ENCODE assay signal across 21 cellular contexts in the genomic region with DNA sequence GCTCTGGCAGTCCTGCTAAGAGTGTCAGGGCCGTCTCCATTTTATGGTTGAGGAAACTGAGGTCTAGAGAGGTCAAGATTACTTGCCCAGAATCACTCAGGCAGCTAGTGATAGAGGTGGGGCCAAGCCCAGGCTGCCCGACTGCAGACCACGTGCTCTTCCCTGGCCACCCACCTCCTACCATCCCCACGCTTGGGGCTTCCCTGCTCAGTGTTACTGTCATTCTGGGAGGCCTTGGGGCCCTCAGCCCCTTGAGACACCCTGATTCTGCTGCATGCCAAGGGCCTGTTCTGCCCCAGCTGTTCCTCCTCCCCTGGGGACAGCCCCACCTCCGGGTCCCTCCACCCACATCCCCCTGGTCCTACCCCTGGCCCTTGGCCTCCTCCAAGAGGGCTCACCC. TPM values are rescaled to one million over a fixed set of nuclear protein-coding genes. Genes with fewer than 3 reads are reported as not detected.
DNase-seq lines count a peak whose midpoint lies in the region; ATAC-seq and TF ChIP-seq lines count a peak whose summit lies in the region.
"Had no signal": no experiment of that assay in that cellular context is flagged by ENCODE, and none has a peak within 500 bp of the region (broad histone marks: within the 10 kb centered on the region; RNA-seq: fewer than 3 reads in every experiment).

No MANE protein-coding gene starts in this region.

- peaks cover 5% of the 10 kb centered on the region for H3K4me1 Mint-ChIP-seq in activated CD4-positive, alpha-beta memory T cell treated with anti-CD3 and anti-CD28 coated beads for 36 hours (ENCODE audit: low read depth)
- peaks cover 6% of the 10 kb centered on the region for H3K4me1 Mint-ChIP-seq in activated CD4-positive, alpha-beta memory T cell treated with anti-CD3 and anti-CD28 coated beads, Interleukin-2, amount 10 ng/mL, durations not matched to agents 7 days and 5 days
- H3K4me1 Mint-ChIP-seq in stimulated activated memory B cell treated with anti-CD40 and anti-IgM and Interleukin-4, amounts not matched to agents 10 μg/mL and 1 μg/mL and 100 μg/mL, for 72 hours, result peaks cover 33% of the 10 kb centered on the region

- ATAC-seq in HG03095 (IDR thresholded peaks at IDR 0.05; ENCODE audit: unreplicated experiment), result peak; percentile 53
- peak; percentile 88 for ATAC-seq in stimulated activated memory B cell treated with anti-CD40 and anti-IgM and Interleukin-4, amounts not matched to agents 10 μg/mL and 1 μg/mL and 100 μg/mL, for 72 hours
- ATAC-seq: naive thymus-derived CD8-positive, alpha-beta T cell had no signal

- POLR2A ChIA-PET in activated CD4-positive, alpha-beta memory T cell treated with anti-CD3 and anti-CD28 coated beads for 36 hours (lab: Charles Lee), result no interaction called here
- POLR2A ChIA-PET in activated CD4-positive, alpha-beta memory T cell treated with anti-CD3 and anti-CD28 coated beads, Interleukin-2, amount 10 ng/mL, durations not matched to agents 7 days and 5 days (lab: Charles Lee), result no interaction called here

- H3K4me3 Mint-ChIP-seq in activated CD4-positive, alpha-beta memory T cell treated with anti-CD3 and anti-CD28 coated beads for 36 hours, result no peak overlapping the region
- H3K4me3 Mint-ChIP-seq in activated CD4-positive, alpha-beta memory T cell treated with anti-CD3 and anti-CD28 coated beads, Interleukin-2, amount 10 ng/mL, durations not matched to agents 7 days and 5 days, result no peak overlapping the region
- no peak overlapping the region for H3K4me3 Mint-ChIP-seq in stimulated activated memory B cell treated with anti-CD40 and anti-IgM and Interleukin-4, amounts not matched to agents 10 μg/mL and 1 μg/mL and 100 μg/mL, for 72 hours
- H3K4me3 Mint-ChIP-seq: activated naive CD4-positive, alpha-beta T cell treated with anti-CD3 and anti-CD28 coated beads for 36 hours; naive thymus-derived CD8-positive, alpha-beta T cell had no signal

- DNase-seq in activated CD4-positive, alpha-beta memory T cell treated with anti-CD3 and anti-CD28 coated beads for 36 hours, result peak; percentile 11
- no peak for DNase-seq in activated CD4-positive, alpha-beta memory T cell treated with anti-CD3 and anti-CD28 coated beads, Interleukin-2, amount 10 ng/mL, durations not matched to agents 7 days and 5 days
- peak; percentile 78 for DNase-seq in GM20000 (ENCODE audit: low spot score)
- DNase-seq in NCI-H2081 treated with DMSO at 0.1 percent for 48 hours (lab: John Stamatoyannopoulos, UW), result no peak
- DNase-seq in GOT3 (lab: John Stamatoyannopoulos, UW), result no peak
- DNase-seq in NCI-H345 treated with DMSO at 0.1 percent for 48 hours (lab: John Stamatoyannopoulos, UW; ENCODE audit: unreplicated experiment), result no peak
- DNase-seq: 8988T; activated CD4-positive, alpha-beta T cell treated with anti-CD3 and anti-CD28 coated beads for 48 hours; activated naive CD4-positive, alpha-beta T cell treated with anti-CD3 and anti-CD28 coated beads for 36 hours; activated T-cell treated with anti-CD3 and anti-CD28 coated beads for 4 hours; effector CD4-positive, alpha-beta T cell; esophagus squamous epithelium; HCEC 1CT; mesenchymal stem cell; naive thymus-derived CD8-positive, alpha-beta T cell; NCI-H1092; NCI-H2029 treated with DMSO at 0.1 percent for 48 hours; sigmoid colon; stimulated activated naive CD4-positive, alpha-beta T cell treated with Interleukin-2 at 50 U/mL for 16 hours had no signal

- CTCF ChIA-PET in activated CD4-positive, alpha-beta memory T cell treated with anti-CD3 and anti-CD28 coated beads for 36 hours (lab: Charles Lee), result no interaction called here
- CTCF ChIA-PET in activated CD4-positive, alpha-beta memory T cell treated with anti-CD3 and anti-CD28 coated beads, Interleukin-2, amount 10 ng/mL, durations not matched to agents 7 days and 5 days (lab: Charles Lee), result no interaction called here

- TF ChIP-seq CTCF in GM20000 (IDR thresholded peaks at IDR 0.05; ENCODE audit: extremely low read depth, missing control alignments), result no peak

- H3K9me3 Mint-ChIP-seq in activated CD4-positive, alpha-beta memory T cell treated with anti-CD3 and anti-CD28 coated beads for 36 hours, result no peaks in the 10 kb centered on the region
- H3K9me3 Mint-ChIP-seq in activated CD4-positive, alpha-beta memory T cell treated with anti-CD3 and anti-CD28 coated beads, Interleukin-2, amount 10 ng/mL, durations not matched to agents 7 days and 5 days, result no peaks in the 10 kb centered on the region
- H3K9me3 Mint-ChIP-seq in stimulated activated memory B cell treated with anti-CD40 and anti-IgM and Interleukin-4, amounts not matched to agents 10 μg/mL and 1 μg/mL and 100 μg/mL, for 72 hours, result no peaks in the 10 kb centered on the region
- H3K9me3 Mint-ChIP-seq: activated naive CD4-positive, alpha-beta T cell treated with anti-CD3 and anti-CD28 coated beads for 36 hours; naive thymus-derived CD8-positive, alpha-beta T cell had no signal

- intact Hi-C loops in activated CD4-positive, alpha-beta memory T cell treated with anti-CD3 and anti-CD28 coated beads for 36 hours (cut with micrococcal nuclease), result no loop called here

- H3K27me3 Mint-ChIP-seq in activated CD4-positive, alpha-beta memory T cell treated with anti-CD3 and anti-CD28 coated beads for 36 hours, result peaks cover 4% of the 10 kb centered on the region
- H3K27me3 Mint-ChIP-seq in activated CD4-positive, alpha-beta memory T cell treated with anti-CD3 and anti-CD28 coated beads, Interleukin-2, amount 10 ng/mL, durations not matched to agents 7 days and 5 days, result peaks cover 4% of the 10 kb centered on the region
- H3K27me3 Mint-ChIP-seq in stimulated activated memory B cell treated with anti-CD40 and anti-IgM and Interleukin-4, amounts not matched to agents 10 μg/mL and 1 μg/mL and 100 μg/mL, for 72 hours, result no peaks in the 10 kb centered on the region

- no peaks in the 10 kb centered on the region for H3K36me3 Mint-ChIP-seq in activated CD4-positive, alpha-beta memory T cell treated with anti-CD3 and anti-CD28 coated beads for 36 hours
- H3K36me3 Mint-ChIP-seq in activated CD4-positive, alpha-beta memory T cell treated with anti-CD3 and anti-CD28 coated beads, Interleukin-2, amount 10 ng/mL, durations not matched to agents 7 days and 5 days (ENCODE audit: low read depth), result peaks cover 5% of the 10 kb centered on the region
- peaks cover 6% of the 10 kb centered on the region for H3K36me3 Mint-ChIP-seq in stimulated activated memory B cell treated with anti-CD40 and anti-IgM and Interleukin-4, amounts not matched to agents 10 μg/mL and 1 μg/mL and 100 μg/mL, for 72 hours

- no peak overlapping the region for H3K27ac Mint-ChIP-seq in activated CD4-positive, alpha-beta memory T cell treated with anti-CD3 and anti-CD28 coated beads for 36 hours
- H3K27ac Mint-ChIP-seq in activated CD4-positive, alpha-beta memory T cell treated with anti-CD3 and anti-CD28 coated beads, Interleukin-2, amount 10 ng/mL, durations not matched to agents 7 days and 5 days, result no peak overlapping the region
- H3K27ac Mint-ChIP-seq in stimulated activated memory B cell treated with anti-CD40 and anti-IgM and Interleukin-4, amounts not matched to agents 10 μg/mL and 1 μg/mL and 100 μg/mL, for 72 hours, result peak overlapping the region; percentile 80
- H3K27ac Mint-ChIP-seq: activated naive CD4-positive, alpha-beta T cell treated with anti-CD3 and anti-CD28 coated beads for 36 hours had no signal

RNA-seq across cellular contexts. Expression of gene TAB1, which starts 17.2 kb away (rescaled TPM):
- 10 to 100 TPM; 17.2 to 21.1 TPM for total RNA-seq in activated CD4-positive, alpha-beta memory T cell treated with anti-CD3 and anti-CD28 coated beads for 36 hours
- total RNA-seq in activated CD4-positive, alpha-beta memory T cell treated with anti-CD3 and anti-CD28 coated beads, Interleukin-2, amount 10 ng/mL, durations not matched to agents 7 days and 5 days, result 10 to 100 TPM; 25.0 to 27.5 TPM

RNA-seq across cellular contexts. Expression of gene SYNGR1, which starts 32.6 kb away (rescaled TPM):
- total RNA-seq in activated CD4-positive, alpha-beta memory T cell treated with anti-CD3 and anti-CD28 coated beads for 36 hours, result not detected
- under 1 TPM in 1 of 2 experiments, not detected in 1; 0.15 TPM for total RNA-seq in activated CD4-positive, alpha-beta memory T cell treated with anti-CD3 and anti-CD28 coated beads, Interleukin-2, amount 10 ng/mL, durations not matched to agents 7 days and 5 days

Comparison
In these comparisons a context has a peak if more than half of its experiments do, and no peak if none do; other contexts are left out.
1. DNase-seq: peak in activated CD4-positive, alpha-beta memory T cell treated with anti-CD3 and anti-CD28 coated beads for 36 hours (single experiment) and GM20000 (single experiment); none in activated CD4-positive, alpha-beta memory T cell treated with anti-CD3 and anti-CD28 coated beads, Interleukin-2, amount 10 ng/mL, durations not matched to agents 7 days and 5 days (single experiment), NCI-H2081 treated with DMSO at 0.1 percent for 48 hours (single experiment), GOT3 (single experiment) and NCI-H345 treated with DMSO at 0.1 percent for 48 hours (single experiment).